ENCODE assay signal across 2 cellular contexts in genomic region chr6:149862424-149862738, GRCh38.
TF ChIP-seq lines count a peak whose summit lies in the region.

No MANE protein-coding gene starts in this region.

TF ChIP-seq in IMR-90, 13 proteins besides CTCF, POLR2A, EP300 and RAD21:
- TF ChIP-seq MAFK (IDR thresholded peaks at IDR 0.05; ENCODE audit: low read depth, low read length), result peak; percentile 54; the same call in 1 of the 2 replicates

TF ChIP-seq in K562, 482 proteins besides CTCF, POLR2A, EP300 and RAD21:
- TF ChIP-seq C11orf30 (IDR thresholded peaks at IDR 0.05; ENCODE audit: low read depth), result peak; percentile 74
- TF ChIP-seq MAFK (IDR thresholded peaks at IDR 0.05; ENCODE audit: low read length), result peak; percentile 23; the same call in 1 of the 2 replicates
- peak; percentile 87 for TF ChIP-seq ZNF316 (IDR thresholded peaks at IDR 0.05)
- TF ChIP-seq MAFF (IDR thresholded peaks at IDR 0.05; ENCODE audit: low read length), result peak; percentile 9; the same call in 1 of the 2 replicates
- peak; percentile 59 for TF ChIP-seq MAFG (tag; conservative IDR thresholded peaks at IDR 0.05)
